In the genomic region with DNA sequence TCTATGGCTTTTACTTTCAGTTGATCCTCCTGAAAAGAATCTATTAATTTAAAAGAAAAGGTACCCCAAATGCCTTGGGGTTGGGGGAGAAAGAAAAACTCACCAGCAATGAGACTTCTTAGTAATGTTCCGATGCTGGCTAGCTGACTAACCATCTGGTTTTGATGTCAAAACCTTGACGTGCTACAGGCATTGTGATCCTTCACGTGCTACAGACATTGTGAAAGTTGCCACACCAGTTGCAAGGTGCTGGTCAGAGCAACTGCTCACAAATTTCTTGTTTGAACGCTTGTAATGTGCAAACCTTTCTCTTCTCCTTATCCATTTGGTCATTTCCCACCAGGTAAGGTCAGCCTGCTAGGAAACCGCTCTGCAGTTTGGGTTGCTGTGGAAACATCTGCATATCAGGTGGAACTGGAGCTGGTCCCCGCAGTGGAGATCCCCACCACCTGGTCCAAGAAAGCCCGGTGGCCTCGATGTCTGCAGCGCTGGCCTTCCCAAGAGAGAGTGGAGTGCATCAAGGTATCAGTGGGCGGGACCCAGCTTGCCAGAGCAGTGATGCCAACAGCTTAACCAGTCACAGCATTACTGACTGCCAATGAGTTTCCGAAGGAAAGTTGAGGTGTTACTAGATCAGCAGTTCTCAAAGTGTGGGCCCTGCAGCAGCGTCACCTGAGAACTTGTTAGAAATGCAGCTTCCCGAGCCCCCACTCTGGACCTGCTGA, we compare ENCODE assay signal across 14 cellular contexts. TPM values are rescaled to one million over a fixed set of nuclear protein-coding genes. Genes with fewer than 3 reads are reported as not detected.
"Had no signal": no experiment of that assay in that cellular context is flagged by ENCODE, and none has a peak within 500 bp of the region (broad histone marks: within the 10 kb centered on the region; RNA-seq: fewer than 3 reads in every experiment).

No MANE protein-coding gene starts in this region.

- H3K9me3 ChIP-seq: neutrophil, testis had no signal

- H3K36me3 Mint-ChIP-seq: naive thymus-derived CD4-positive, alpha-beta T cell had no signal

- H3K4me3 Mint-ChIP-seq: T-helper 1 cell treated with Interleukin-12 subunit alpha and Interleukin-12 subunit beta and Interleukin-4 antibody, amounts not matched to agents 30 μg/mL and 1 μg/mL, for 36 hours had no signal

- H3K27ac Mint-ChIP-seq: T-helper 1 cell treated with Interleukin-12 subunit alpha and Interleukin-12 subunit beta and Interleukin-4 antibody, amounts not matched to agents 30 μg/mL and 1 μg/mL, for 36 hours had no signal

- ATAC-seq: naive thymus-derived CD4-positive, alpha-beta T cell; SK-N-SH treated with all-trans-retinoic acid at 6 μM for 48 hours had no signal

- H3K9me3 Mint-ChIP-seq: naive thymus-derived CD4-positive, alpha-beta T cell; T-helper 1 cell treated with Interleukin-12 subunit alpha and Interleukin-12 subunit beta and Interleukin-4 antibody, amounts not matched to agents 30 μg/mL and 1 μg/mL, for 36 hours had no signal

- DNase-seq: activated CD8-positive, alpha-beta memory T cell treated with anti-CD3 and anti-CD28 coated beads for 24 hours; activated naive CD4-positive, alpha-beta T cell; effector CD4-positive, alpha-beta T cell; mammary epithelial cell; naive thymus-derived CD4-positive, alpha-beta T cell; posterior cingulate gyrus; SHP77; stimulated activated naive CD4-positive, alpha-beta T cell; testis had no signal

RNA-seq across cellular contexts. Expression of a gene that starts 16.1 kb away (rescaled TPM):
- total RNA-seq: cardiac septum, skeletal muscle tissue had no signal
